In genomic region chr12:55829967-55830600, GRCh38 we compare ENCODE assay signal across 8 cellular contexts. TPM values are rescaled to one million over a fixed set of nuclear protein-coding genes. Genes with fewer than 3 reads are reported as not detected.
A peak's percentile ranks its signal among the peaks of the same experiment; 100 is the strongest.
DNase-seq lines count a peak whose midpoint lies in the region; ATAC-seq and TF ChIP-seq lines count a peak whose summit lies in the region.

No MANE protein-coding gene starts in this region.

- ATAC-seq in HG02852 (IDR thresholded peaks at IDR 0.05; ENCODE audit: unreplicated experiment) (peak; percentile 15), PC-3 (peak; percentile 42), right cardiac atrium (peak; percentile 42 to 48)

- POLR2A ChIA-PET in PC-3 (lab: Charles Lee; ENCODE audit: unreplicated experiment), result interaction anchor here (0.6 to 1.7 kb wide), 4 partner anchors 13 to 530 kb away, joined by 3 to 32 read pairs (median 8); partner anchors contain the start of genes ORMDL2, RAB5B, SARNP and STAT2

- H3F3A ChIP-seq in PC-3 (ENCODE audit: low read length, unreplicated experiment), result no peaks in the 10 kb centered on the region

- no peaks in the 10 kb centered on the region for H4K20me1 ChIP-seq in PC-3 (ENCODE audit: low read length)

- H3K4me1 ChIP-seq in PC-3 (ENCODE audit: insufficient read depth, low read length) (peaks cover 24% of the 10 kb centered on the region), right cardiac atrium (ENCODE audit: control insufficient read depth, insufficient read depth, low read length) (peaks cover 17% of the 10 kb centered on the region), rectal smooth muscle tissue (ENCODE audit: control insufficient read depth, insufficient read depth, low read length) (peaks cover 5% of the 10 kb centered on the region)

- H3K9me3 ChIP-seq in PC-3 (ENCODE audit: low read length) (no peaks in the 10 kb centered on the region), right cardiac atrium (ENCODE audit: control insufficient read depth, low read length) (no peaks in the 10 kb centered on the region)

- BruUV-seq in PC-3 (replicated peaks; lab: Mats Ljungman, UMichigan), result TSS peak; percentile 70

- no peaks in the 10 kb centered on the region for H3K9me2 ChIP-seq in PC-3 (replicated peaks; ENCODE audit: low read length)

- H2AFZ ChIP-seq in PC-3 (ENCODE audit: low read length), result peak overlapping the region; percentile 71

- intact Hi-C loops in PC-3 (cut with micrococcal nuclease) (loop anchor here (1.0 kb wide), 1 partner anchor 13 kb away; the partner anchor contains the start of gene SARNP), right cardiac atrium (cut with DNase I) (loop anchor here (5.0 to 10.0 kb wide), 3 partner anchors 92 to 105 kb away; partner anchors contain the start of genes DGKA (in 2 of the 4) and PYM1 (in 1 of the 4))

- H3K36me3 ChIP-seq in PC-3 (ENCODE audit: low read depth, low read length) (no peaks in the 10 kb centered on the region), rectal smooth muscle tissue (ENCODE audit: control insufficient read depth, insufficient read depth, low read length) (no peaks in the 10 kb centered on the region)

- H3K9ac ChIP-seq in PC-3 (ENCODE audit: low read length), result peak overlapping the region; percentile 85
- peak overlapping the region; percentile 84 for H3K9ac ChIP-seq in rectal smooth muscle tissue (ENCODE audit: low read length)

- H3K79me2 ChIP-seq in PC-3 (ENCODE audit: low read length), result peaks cover 45% of the 10 kb centered on the region

- DNase-seq in activated CD4-positive, alpha-beta T cell treated with anti-CD3 and anti-CD28 coated beads for 48 hours, result peak; percentile 42
- DNase-seq in activated CD4-positive, alpha-beta T cell treated with anti-CD3 and anti-CD28 coated beads for 1 hour, result no peak
- DNase-seq in PC-3, result peak; percentile 24
- DNase-seq in anterior cingulate cortex (lab: John Stamatoyannopoulos, UW), result peak in 54 of 58 donors; percentile 31 to 94 (median 81)
- DNase-seq in right cardiac atrium, result peak; percentile 59 to 81 (median 77)
- DNase-seq in HT-29 (ENCODE audit: low spot score), result no peak

- H3K4me2 ChIP-seq in PC-3 (ENCODE audit: low read length), result peak overlapping the region; percentile 95

- WGBS in right cardiac atrium, result under 1% methylated on average over 37 of the region's 37 CpGs

- H3K27ac ChIP-seq in PC-3 (ENCODE audit: low read length) (peak overlapping the region; percentile 66), right cardiac atrium (ENCODE audit: low read length) (peak overlapping the region; percentile 92), rectal smooth muscle tissue (ENCODE audit: low read depth, low read length) (peak overlapping the region; percentile 85)

- no peaks in the 10 kb centered on the region for H3K27me3 ChIP-seq in PC-3 (ENCODE audit: low read length)
- no peaks in the 10 kb centered on the region for H3K27me3 ChIP-seq in right cardiac atrium (ENCODE audit: control insufficient read depth, insufficient read depth)
- H3K27me3 ChIP-seq in rectal smooth muscle tissue (ENCODE audit: control insufficient read depth, insufficient read depth, low read length), result no peaks in the 10 kb centered on the region

- CTCF ChIA-PET in PC-3 (lab: Charles Lee), result interaction anchor here (0.5 to 1.8 kb wide), 3 partner anchors 80 to 250 kb away, joined by 3 to 10 read pairs (median 3); no protein-coding TSS in a partner anchor

- no peak for TF ChIP-seq CTCF in PC-3 (conservative IDR thresholded peaks at IDR 0.05; ENCODE audit: low read depth, low read length)

- H3K4me3 ChIP-seq in PC-3 (ENCODE audit: low read length), result peak overlapping the region; percentile 83
- H3K4me3 ChIP-seq in right cardiac atrium (ENCODE audit: low read length), result peak overlapping the region; percentile 81
- peak overlapping the region; percentile 80 for H3K4me3 ChIP-seq in rectal smooth muscle tissue (ENCODE audit: low read length)

RNA-seq across cellular contexts. Expression of gene DNAJC14, which starts 0.7 kb away (rescaled TPM):
- 45.1 and 47.4 TPM in 2 replicates for total RNA-seq in PC-3 (2014; rRNA removed)
- 10 to 100 TPM; 19.0 to 24.1 (median 22.4) TPM for total RNA-seq in right cardiac atrium
- 15.5 TPM for polyA plus RNA-seq in right cardiac atrium
- 30.3 and 35.7 TPM in 2 replicates for total RNA-seq in HT-29 (2014; rRNA removed; shearing (Covaris generic))

RNA-seq across cellular contexts. Expression of gene ORMDL2, which starts 12.2 kb away (rescaled TPM):
- total RNA-seq in PC-3 (2014; rRNA removed) (19.2 and 30.6 TPM in 2 replicates), right cardiac atrium (10 to 100 TPM; 13.8 to 23.2 (median 17.6) TPM)
- 23.8 TPM for polyA plus RNA-seq in right cardiac atrium
- total RNA-seq in HT-29 (2014; rRNA removed; shearing (Covaris generic)), result 35.1 and 46.6 TPM in 2 replicates

RNA-seq across cellular contexts. Expression of gene SARNP, which starts 12.6 kb away (rescaled TPM):
- total RNA-seq in PC-3 (2014; rRNA removed) (103 and 108 TPM in 2 replicates), right cardiac atrium (10 to 100 TPM; 50.3 to 55.7 (median 52.7) TPM)
- 113 TPM for polyA plus RNA-seq in right cardiac atrium
- total RNA-seq in HT-29 (2014; rRNA removed; shearing (Covaris generic)), result 39.3 and 47.7 TPM in 2 replicates

RNA-seq across cellular contexts. Expression of gene MMP19, which starts 12.7 kb away (rescaled TPM):
- 0.04 and 0.17 TPM in 2 replicates for total RNA-seq in PC-3 (2014; rRNA removed)
- total RNA-seq in right cardiac atrium, result 10 to 100 TPM in 1 of 4 donors, 1 to 10 TPM in 3; 3.1 to 21.2 (median 5.6) TPM
- polyA plus RNA-seq in right cardiac atrium, result 6.9 TPM
- total RNA-seq in HT-29 (2014; rRNA removed; shearing (Covaris generic)), result not detected in 2 replicates

Comparison
In these comparisons a context has a peak if more than half of its experiments do, and no peak if none do; other contexts are left out.
1. DNase-seq: peak in activated CD4-positive, alpha-beta T cell treated with anti-CD3 and anti-CD28 coated beads for 48 hours (single experiment), PC-3 (single experiment), anterior cingulate cortex (54 of 58) and right cardiac atrium (3 of 3); none in activated CD4-positive, alpha-beta T cell treated with anti-CD3 and anti-CD28 coated beads for 1 hour (single experiment) and HT-29 (single experiment).
2. Peak in every context shown above with its lines, with median percentiles within 50 percentile points of each other: ATAC-seq, H3K27ac ChIP-seq and H3K4me3 ChIP-seq.